8 cellular contexts compared by ENCODE assay signal in genomic region chr15:99059010-99059981, GRCh38. TPM values are rescaled to one million over a fixed set of nuclear protein-coding genes. Genes with fewer than 3 reads are reported as not detected.
DNase-seq lines count a peak whose midpoint lies in the region; ATAC-seq and TF ChIP-seq lines count a peak whose summit lies in the region.

No MANE protein-coding gene starts in this region.

- DNase-seq in CD14-positive monocyte (ENCODE audit: low spot score) = no peak
- peak; percentile 90 for DNase-seq in RWPE2 (ENCODE audit: low spot score)
- peak; percentile 82 for DNase-seq in activated naive CD8-positive, alpha-beta T cell treated with anti-CD3 and anti-CD28 coated beads, Interleukin-2, amount 10 ng/mL, durations not matched to agents 7 days and 5 days
- peak; percentile 87 for DNase-seq in Right ventricle myocardium inferior (ENCODE audit: missing footprints)
- DNase-seq in occipital lobe (lab: John Stamatoyannopoulos, UW) = peak; percentile 31
- peak; percentile 91 for DNase-seq in type B pancreatic cell (ENCODE audit: extremely low spot score, unreplicated experiment)

- H3K9me3 Mint-ChIP-seq in CD14-positive monocyte = peaks cover 0 to 10% (median 6%) of the 10 kb centered on the region in 7 donors
- H3K9me3 Mint-ChIP-seq in activated naive CD8-positive, alpha-beta T cell treated with anti-CD3 and anti-CD28 coated beads, Interleukin-2, amount 10 ng/mL, durations not matched to agents 7 days and 5 days = no peaks in the 10 kb centered on the region
- H3K9me3 Mint-ChIP-seq in type B pancreatic cell = no peaks in the 10 kb centered on the region

- intact Hi-C loops in CD14-positive monocyte (cut with micrococcal nuclease) = loop anchor here in 1 of 2 donors (5.0 kb wide), 1 partner anchor 282 kb away; no protein-coding TSS in a partner anchor
- intact Hi-C loops in Right ventricle myocardium inferior (cut with DNase I) = loop anchor here (2.0 to 5.0 kb wide), 7 partner anchors 42 to 542 kb away; partner anchors contain the start of gene IGF1R

- no peaks in the 10 kb centered on the region for H3K27me3 ChIP-seq in RWPE2 (ENCODE audit: insufficient read depth, poor library complexity, severe bottlenecking)

- peaks cover 17% of the 10 kb centered on the region for H3K4me1 Mint-ChIP-seq in CD14-positive monocyte
- H3K4me1 Mint-ChIP-seq in activated naive CD8-positive, alpha-beta T cell treated with anti-CD3 and anti-CD28 coated beads, Interleukin-2, amount 10 ng/mL, durations not matched to agents 7 days and 5 days = peaks cover 4% of the 10 kb centered on the region
- H3K4me1 Mint-ChIP-seq in type B pancreatic cell (ENCODE audit: unreplicated experiment) = peaks cover 10% of the 10 kb centered on the region

- no peaks in the 10 kb centered on the region for H3K9me3 ChIP-seq in RWPE2 (ENCODE audit: severe bottlenecking)

- TF ChIP-seq CTCF in CD14-positive monocyte (IDR thresholded peaks at IDR 0.05) = peak; percentile 77
- TF ChIP-seq CTCF in RWPE2 (IDR thresholded peaks at IDR 0.05; ENCODE audit: poor library complexity, severe bottlenecking) = peak; percentile 97
- TF ChIP-seq CTCF in type B pancreatic cell (conservative IDR thresholded peaks at IDR 0.05) = peak; percentile 85

- no peaks in the 10 kb centered on the region for H3K4me1 ChIP-seq in RWPE2 (ENCODE audit: insufficient read depth, poor library complexity, severe bottlenecking)

- H3K36me3 ChIP-seq in RWPE2 (ENCODE audit: low read depth) = no peaks in the 10 kb centered on the region

- H3K4me3 ChIP-seq in RWPE2 (ENCODE audit: severe bottlenecking) = peak overlapping the region; percentile 42

- H3K27ac Mint-ChIP-seq in CD14-positive monocyte (no peak overlapping the region), type B pancreatic cell (peak overlapping the region; percentile 72)
- no peak overlapping the region for H3K27ac Mint-ChIP-seq in activated naive CD8-positive, alpha-beta T cell treated with anti-CD3 and anti-CD28 coated beads, Interleukin-2, amount 10 ng/mL, durations not matched to agents 7 days and 5 days

- peak overlapping the region; percentile 37 for H3K27ac ChIP-seq in RWPE2 (ENCODE audit: poor library complexity, severe bottlenecking)

- peak overlapping the region; percentile 67 to 82 for H3K4me3 Mint-ChIP-seq in CD14-positive monocyte
- H3K4me3 Mint-ChIP-seq in activated naive CD8-positive, alpha-beta T cell treated with anti-CD3 and anti-CD28 coated beads, Interleukin-2, amount 10 ng/mL, durations not matched to agents 7 days and 5 days = peak overlapping the region; percentile 67
- H3K4me3 Mint-ChIP-seq in type B pancreatic cell = peak overlapping the region; percentile 87

- peaks cover 52 to 72% (median 60%) of the 10 kb centered on the region in 3 donors for H3K27me3 Mint-ChIP-seq in CD14-positive monocyte (ENCODE audit: low read depth in 3 of 3)
- H3K27me3 Mint-ChIP-seq in activated naive CD8-positive, alpha-beta T cell treated with anti-CD3 and anti-CD28 coated beads, Interleukin-2, amount 10 ng/mL, durations not matched to agents 7 days and 5 days = peaks cover 43% of the 10 kb centered on the region
- H3K27me3 Mint-ChIP-seq in type B pancreatic cell = peaks cover 28% of the 10 kb centered on the region

- H3K36me3 Mint-ChIP-seq in CD14-positive monocyte (peaks cover 0 to 1% of the 10 kb centered on the region in 2 donors), type B pancreatic cell (no peaks in the 10 kb centered on the region)
- H3K36me3 Mint-ChIP-seq in activated naive CD8-positive, alpha-beta T cell treated with anti-CD3 and anti-CD28 coated beads, Interleukin-2, amount 10 ng/mL, durations not matched to agents 7 days and 5 days = no peaks in the 10 kb centered on the region

- POLR2A ChIA-PET in activated naive CD8-positive, alpha-beta T cell treated with anti-CD3 and anti-CD28 coated beads, Interleukin-2, amount 10 ng/mL, durations not matched to agents 7 days and 5 days (lab: Charles Lee) = interaction anchor here (0.9 kb wide), 1 partner anchor 14 kb away, joined by 3 read pairs; no protein-coding TSS in a partner anchor

- peak; percentile 89 for ATAC-seq in GM19372 (IDR thresholded peaks at IDR 0.05; ENCODE audit: low read depth, unreplicated experiment)
- peak; percentile 77 for ATAC-seq in HG03521 (IDR thresholded peaks at IDR 0.05; ENCODE audit: unreplicated experiment)
- ATAC-seq in RWPE2 (ENCODE audit: low read depth) = peak; percentile 94
- ATAC-seq in activated naive CD8-positive, alpha-beta T cell treated with anti-CD3 and anti-CD28 coated beads, Interleukin-2, amount 10 ng/mL, durations not matched to agents 7 days and 5 days (ENCODE audit: low read depth) = peak; percentile 69
- peak; percentile 92 for ATAC-seq in Right ventricle myocardium inferior

RNA-seq across cellular contexts. Expression of gene SYNM, which starts 45.6 kb away (rescaled TPM):
- polyA plus RNA-seq in CD14-positive monocyte = under 1 TPM in 1 of 2 donors, not detected in 1; 0.05 TPM
- total RNA-seq in activated naive CD8-positive, alpha-beta T cell treated with anti-CD3 and anti-CD28 coated beads, Interleukin-2, amount 10 ng/mL, durations not matched to agents 7 days and 5 days = 1 to 10 TPM; 4.5 to 6.7 TPM
- total RNA-seq in Right ventricle myocardium inferior = 311 TPM
- total RNA-seq in occipital lobe = 6.6 TPM
- 2.2 and 4.1 TPM in 2 replicates for total RNA-seq in type B pancreatic cell (ENCODE audit: low replicate concordance)

RNA-seq across cellular contexts. Expression of gene PGPEP1L, which starts 51.7 kb away (rescaled TPM):
- polyA plus RNA-seq in CD14-positive monocyte = not detected
- not detected for total RNA-seq in activated naive CD8-positive, alpha-beta T cell treated with anti-CD3 and anti-CD28 coated beads, Interleukin-2, amount 10 ng/mL, durations not matched to agents 7 days and 5 days
- total RNA-seq in Right ventricle myocardium inferior = 0.57 TPM
- total RNA-seq in occipital lobe = 0.47 TPM
- not detected in 2 replicates for total RNA-seq in type B pancreatic cell (ENCODE audit: low replicate concordance)

Comparison
In these comparisons a context has a peak if more than half of its experiments do, and no peak if none do; other contexts are left out.
1. RNA of gene SYNM, which starts 45.6 kb away (total RNA-seq): 311 TPM in Right ventricle myocardium inferior (single experiment); 4.5 to 6.7 TPM in activated naive CD8-positive, alpha-beta T cell treated with anti-CD3 and anti-CD28 coated beads, Interleukin-2, amount 10 ng/mL, durations not matched to agents 7 days and 5 days, 6.6 TPM in occipital lobe (single experiment) and 2.2 to 4.1 TPM in type B pancreatic cell; every median in the first group is over 10 times any median in the second.
2. Peak in every context shown above with its lines, with median percentiles within 50 percentile points of each other: H3K4me3 Mint-ChIP-seq, CTCF ChIP-seq and ATAC-seq.